Comparison of ENCODE assay signal across 8 cellular contexts in the genomic region with DNA sequence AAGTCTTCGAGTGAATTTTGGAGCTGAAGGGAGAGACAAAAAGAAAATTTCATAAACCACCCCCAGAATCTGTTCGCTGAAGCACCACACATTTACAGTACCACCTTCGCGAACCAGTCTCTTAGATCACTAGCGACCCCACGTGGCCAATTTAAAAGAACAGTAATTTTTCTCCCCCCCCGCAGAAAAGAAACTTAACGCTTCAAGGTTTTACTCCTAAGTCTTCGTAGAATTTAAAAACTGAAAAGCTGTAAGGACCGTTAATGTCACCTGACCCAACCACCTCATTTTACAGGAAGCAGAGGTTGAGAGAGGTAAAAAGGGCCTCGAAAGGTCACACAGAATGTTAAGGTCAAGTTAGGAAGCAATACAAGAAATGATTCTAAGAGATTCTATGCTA.
DNase-seq lines count a peak whose midpoint lies in the region; ATAC-seq and TF ChIP-seq lines count a peak whose summit lies in the region.

No MANE protein-coding gene starts in this region.

- H3K4me1 ChIP-seq in GM23338 (ENCODE audit: insufficient read depth) (peaks cover 18% of the 10 kb centered on the region), SJSA1 (replicated peaks) (peaks cover 24% of the 10 kb centered on the region), right atrium auricular region (peaks cover 0 to 11% of the 10 kb centered on the region in 2 donors)

- no peaks in the 10 kb centered on the region for H3K36me3 Mint-ChIP-seq in GM23338 (ENCODE audit: low read depth)

- no peak overlapping the region for H3K27ac ChIP-seq in GM23338 (ENCODE audit: low read depth)
- H3K27ac ChIP-seq in SJSA1 = no peak overlapping the region; the same call in 1 of the 2 replicates
- no peak overlapping the region for H3K27ac ChIP-seq in right atrium auricular region

- H3K4me3 Mint-ChIP-seq in GM23338 = no peak overlapping the region

- no peak overlapping the region for H3K4me2 ChIP-seq in GM23338

- no peaks in the 10 kb centered on the region for H3K79me2 ChIP-seq in GM23338 (replicated peaks; ENCODE audit: insufficient read depth)

- no peaks in the 10 kb centered on the region for H3F3A ChIP-seq in GM23338 (replicated peaks; ENCODE audit: low read depth)

- H3K9me3 Mint-ChIP-seq in GM23338 = no peaks in the 10 kb centered on the region

- no peaks in the 10 kb centered on the region for H3K27me3 Mint-ChIP-seq in GM23338 (ENCODE audit: insufficient read depth, low read depth, poor library complexity)

- POLR2A ChIA-PET in BJ (lab: Charles Lee) = interaction anchor here (0.6 kb wide), 1 partner anchor 686 kb away, joined by 3 read pairs; no protein-coding TSS in a partner anchor

- peaks cover 11% of the 10 kb centered on the region for H3K9me3 ChIP-seq in SJSA1 (replicated peaks)
- peaks cover 0 to 4% of the 10 kb centered on the region in 2 donors for H3K9me3 ChIP-seq in right atrium auricular region

- TF ChIP-seq CTCF in BJ (IDR thresholded peaks at IDR 0.05; ENCODE audit: insufficient read depth, low read depth, low read length) (peak; percentile 68), GM23338 (conservative IDR thresholded peaks at IDR 0.05; ENCODE audit: low read depth in 2 of 2) (peak; percentile 79 to 87), right atrium auricular region (IDR thresholded peaks at IDR 0.05) (peak; percentile 56 to 86)

- no peak for DNase-seq in BJ (ENCODE audit: low read depth)
- DNase-seq in GM23338 (ENCODE audit: low spot score) = peak; percentile 81
- DNase-seq in SJSA1 (ENCODE audit: low read depth in 1 of 2, low spot score in 2 of 2) = peak; percentile 70 to 84
- DNase-seq in activated naive CD8-positive, alpha-beta T cell treated with anti-CD3 and anti-CD28 coated beads, Interleukin-2, amount 50 U/mL, for 16 hours (ENCODE audit: low read depth, low spot score) = peak; percentile 29
- DNase-seq in right atrium auricular region (ENCODE audit: low spot score) = no peak
- DNase-seq in stimulated activated CD4-positive, alpha-beta T cell treated with anti-CD3 and anti-CD28 coated beads, Interleukin-12 subunit alpha, Interleukin-12 subunit beta, amount 100 ng/mL, for 48 hours (ENCODE audit: low read depth in 2 of 3, low spot score in 1 of 3) = peak; percentile 16 to 72 (median 25)
- DNase-seq in 8988T = no peak

- H3K27ac Mint-ChIP-seq in GM23338 = no peak overlapping the region

- H3K4me3 ChIP-seq in BJ (ENCODE audit: low read depth, low read length) (no peak overlapping the region), GM23338 (no peak overlapping the region), SJSA1 (no peak overlapping the region), right atrium auricular region (no peak overlapping the region)

- no peaks in the 10 kb centered on the region for H3K36me3 ChIP-seq in BJ (ENCODE audit: control insufficient read depth, insufficient read depth, low read length)
- H3K36me3 ChIP-seq in GM23338 (ENCODE audit: insufficient read depth) = no peaks in the 10 kb centered on the region
- no peaks in the 10 kb centered on the region for H3K36me3 ChIP-seq in SJSA1
- H3K36me3 ChIP-seq in right atrium auricular region = no peaks in the 10 kb centered on the region

- H2AFZ ChIP-seq in GM23338 = peak overlapping the region; percentile 33; the same call in 1 of the 2 replicates

- H3K9me2 ChIP-seq in GM23338 (ENCODE audit: insufficient read depth) = no peaks in the 10 kb centered on the region

- H3K27me3 ChIP-seq in BJ (ENCODE audit: control insufficient read depth, insufficient read depth, low read length) (no peaks in the 10 kb centered on the region), GM23338 (ENCODE audit: insufficient read depth) (no peaks in the 10 kb centered on the region), SJSA1 (replicated peaks) (no peaks in the 10 kb centered on the region), right atrium auricular region (no peaks in the 10 kb centered on the region)

- ATAC-seq in GM23338 = peak; percentile 67
- no peak for ATAC-seq in HG03342 (IDR thresholded peaks at IDR 0.05; ENCODE audit: unreplicated experiment)

- peaks cover 19% of the 10 kb centered on the region; the same call in 2 of the 3 replicates for H3K4me1 Mint-ChIP-seq in GM23338

- CTCF ChIA-PET in BJ (lab: Yijun Ruan, JAX) = interaction anchor here (0.6 to 3.5 kb wide), 45 partner anchors 9 to 1033 kb away, joined by 3 to 20 read pairs (median 4); a partner anchor contains a TSS

- H4K20me1 ChIP-seq in GM23338 (replicated peaks; ENCODE audit: insufficient read depth) = no peaks in the 10 kb centered on the region

TF ChIP-seq in GM23338, 12 proteins besides CTCF, POLR2A, EP300 and RAD21 (continues in another document):
- TF ChIP-seq NANOG (IDR thresholded peaks at IDR 0.05; ENCODE audit: borderline replicate concordance) = no peak
- TF ChIP-seq, protein P1, sequence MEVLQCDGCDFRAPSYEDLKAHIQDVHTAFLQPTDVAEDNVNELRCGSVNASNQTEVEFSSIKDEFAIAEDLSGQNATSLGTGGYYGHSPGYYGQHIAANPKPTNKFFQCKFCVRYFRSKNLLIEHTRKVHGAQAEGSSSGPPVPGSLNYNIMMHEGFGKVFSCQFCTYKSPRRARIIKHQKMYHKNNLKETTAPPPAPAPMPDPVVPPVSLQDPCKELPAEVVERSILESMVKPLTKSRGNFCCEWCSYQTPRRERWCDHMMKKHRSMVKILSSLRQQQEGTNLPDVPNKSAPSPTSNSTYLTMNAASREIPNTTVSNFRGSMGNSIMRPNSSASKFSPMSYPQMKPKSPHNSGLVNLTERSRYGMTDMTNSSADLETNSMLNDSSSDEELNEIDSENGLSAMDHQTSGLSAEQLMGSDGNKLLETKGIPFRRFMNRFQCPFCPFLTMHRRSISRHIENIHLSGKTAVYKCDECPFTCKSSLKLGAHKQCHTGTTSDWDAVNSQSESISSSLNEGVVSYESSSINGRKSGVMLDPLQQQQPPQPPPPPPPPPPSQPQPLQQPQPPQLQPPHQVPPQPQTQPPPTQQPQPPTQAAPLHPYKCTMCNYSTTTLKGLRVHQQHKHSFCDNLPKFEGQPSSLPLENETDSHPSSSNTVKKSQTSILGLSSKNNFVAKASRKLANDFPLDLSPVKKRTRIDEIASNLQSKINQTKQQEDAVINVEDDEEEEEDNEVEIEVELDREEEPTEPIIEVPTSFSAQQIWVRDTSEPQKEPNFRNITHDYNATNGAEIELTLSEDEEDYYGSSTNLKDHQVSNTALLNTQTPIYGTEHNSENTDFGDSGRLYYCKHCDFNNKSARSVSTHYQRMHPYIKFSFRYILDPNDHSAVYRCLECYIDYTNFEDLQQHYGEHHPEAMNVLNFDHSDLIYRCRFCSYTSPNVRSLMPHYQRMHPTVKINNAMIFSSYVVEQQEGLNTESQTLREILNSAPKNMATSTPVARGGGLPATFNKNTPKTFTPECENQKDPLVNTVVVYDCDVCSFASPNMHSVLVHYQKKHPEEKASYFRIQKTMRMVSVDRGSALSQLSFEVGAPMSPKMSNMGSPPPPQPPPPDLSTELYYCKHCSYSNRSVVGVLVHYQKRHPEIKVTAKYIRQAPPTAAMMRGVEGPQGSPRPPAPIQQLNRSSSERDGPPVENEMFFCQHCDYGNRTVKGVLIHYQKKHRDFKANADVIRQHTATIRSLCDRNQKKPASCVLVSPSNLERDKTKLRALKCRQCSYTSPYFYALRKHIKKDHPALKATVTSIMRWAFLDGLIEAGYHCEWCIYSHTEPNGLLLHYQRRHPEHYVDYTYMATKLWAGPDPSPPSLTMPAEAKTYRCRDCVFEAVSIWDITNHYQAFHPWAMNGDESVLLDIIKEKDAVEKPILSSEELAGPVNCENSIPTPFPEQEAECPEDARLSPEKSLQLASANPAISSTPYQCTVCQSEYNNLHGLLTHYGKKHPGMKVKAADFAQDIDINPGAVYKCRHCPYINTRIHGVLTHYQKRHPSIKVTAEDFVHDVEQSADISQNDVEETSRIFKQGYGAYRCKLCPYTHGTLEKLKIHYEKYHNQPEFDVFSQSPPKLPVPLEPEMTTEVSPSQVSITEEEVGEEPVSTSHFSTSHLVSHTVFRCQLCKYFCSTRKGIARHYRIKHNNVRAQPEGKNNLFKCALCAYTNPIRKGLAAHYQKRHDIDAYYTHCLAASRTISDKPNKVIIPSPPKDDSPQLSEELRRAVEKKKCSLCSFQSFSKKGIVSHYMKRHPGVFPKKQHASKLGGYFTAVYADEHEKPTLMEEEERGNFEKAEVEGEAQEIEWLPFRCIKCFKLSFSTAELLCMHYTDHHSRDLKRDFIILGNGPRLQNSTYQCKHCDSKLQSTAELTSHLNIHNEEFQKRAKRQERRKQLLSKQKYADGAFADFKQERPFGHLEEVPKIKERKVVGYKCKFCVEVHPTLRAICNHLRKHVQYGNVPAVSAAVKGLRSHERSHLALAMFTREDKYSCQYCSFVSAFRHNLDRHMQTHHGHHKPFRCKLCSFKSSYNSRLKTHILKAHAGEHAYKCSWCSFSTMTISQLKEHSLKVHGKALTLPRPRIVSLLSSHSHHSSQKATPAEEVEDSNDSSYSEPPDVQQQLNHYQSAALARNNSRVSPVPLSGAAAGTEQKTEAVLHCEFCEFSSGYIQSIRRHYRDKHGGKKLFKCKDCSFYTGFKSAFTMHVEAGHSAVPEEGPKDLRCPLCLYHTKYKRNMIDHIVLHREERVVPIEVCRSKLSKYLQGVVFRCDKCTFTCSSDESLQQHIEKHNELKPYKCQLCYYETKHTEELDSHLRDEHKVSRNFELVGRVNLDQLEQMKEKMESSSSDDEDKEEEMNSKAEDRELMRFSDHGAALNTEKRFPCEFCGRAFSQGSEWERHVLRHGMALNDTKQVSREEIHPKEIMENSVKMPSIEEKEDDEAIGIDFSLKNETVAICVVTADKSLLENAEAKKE (CRISPR knock-in tag; IDR thresholded peaks at IDR 0.05) = no peak
- TF ChIP-seq EZH2phosphoT487 (IDR thresholded peaks at IDR 0.05; ENCODE audit: unreplicated experiment) = no peak

Comparison
In these comparisons a context has a peak if more than half of its experiments do, and no peak if none do; other contexts are left out.
1. DNase-seq: peak in GM23338 (single experiment), SJSA1 (2 of 2), activated naive CD8-positive, alpha-beta T cell treated with anti-CD3 and anti-CD28 coated beads, Interleukin-2, amount 50 U/mL, for 16 hours (single experiment) and stimulated activated CD4-positive, alpha-beta T cell treated with anti-CD3 and anti-CD28 coated beads, Interleukin-12 subunit alpha, Interleukin-12 subunit beta, amount 100 ng/mL, for 48 hours (3 of 3); none in BJ (single experiment), right atrium auricular region (single experiment) and 8988T (single experiment).
2. Peak in every context shown above with its lines, with median percentiles within 50 percentile points of each other: CTCF ChIP-seq.